14 cellular contexts compared by ENCODE assay signal in genomic region chr13:110067355-110068175, GRCh38.
"Had no signal": no experiment of that assay in that cellular context is flagged by ENCODE, and none has a peak within 500 bp of the region (broad histone marks: within the 10 kb centered on the region; RNA-seq: fewer than 3 reads in every experiment).

No MANE protein-coding gene starts in this region.

- H3K4me3 ChIP-seq: smooth muscle cell, thyroid gland, vagina had no signal

- ATAC-seq: activated CD4-positive, alpha-beta T cell treated with anti-CD3 and anti-CD28 coated beads for 36 hours; activated CD8-positive, alpha-beta T cell treated with anti-CD3 and anti-CD28 coated beads for 36 hours; activated T-cell treated with anti-CD3 and anti-CD28 coated beads, Interleukin-2, amount 50 U/mL, for 72 hours; effector memory CD8-positive, alpha-beta T cell; stimulated activated effector memory CD8-positive, alpha-beta T cell treated with anti-CD3 and anti-CD28 coated beads, Interleukin-12 subunit alpha, Interleukin-12 subunit beta, amount 100 ng/mL, for 72 hours had no signal

- H3K9me3 ChIP-seq: thyroid gland, vagina had no signal

- H3K27ac ChIP-seq: parathyroid adenoma, thyroid gland, vagina, WERI-Rb-1 had no signal

- H3K36me3 ChIP-seq: thyroid gland, vagina, WERI-Rb-1 had no signal

- H3K27me3 ChIP-seq: thyroid gland, vagina had no signal

- H3K4me1 ChIP-seq: parathyroid adenoma had no signal

- DNase-seq: activated CD4-positive, alpha-beta T cell treated with anti-CD3 and anti-CD28 coated beads for 36 hours; activated CD8-positive, alpha-beta memory T cell treated with anti-CD3 and anti-CD28 coated beads, Interleukin-2, amount 50 U/mL, for 4 hours; activated CD8-positive, alpha-beta T cell treated with anti-CD3 and anti-CD28 coated beads for 36 hours; activated naive CD8-positive, alpha-beta T cell treated with anti-CD3 and anti-CD28 coated beads, Interleukin-2, amount 10 ng/mL, durations not matched to agents 7 days and 5 days; activated T-cell treated with anti-CD3 and anti-CD28 coated beads, Interleukin-2, amount 50 U/mL, for 72 hours; effector memory CD8-positive, alpha-beta T cell; glutamatergic neuron; islet precursor cell; thyroid gland; WERI-Rb-1 had no signal

- H2AFZ ChIP-seq: parathyroid adenoma had no signal

- H3K79me2 ChIP-seq: parathyroid adenoma had no signal

- H3K9ac ChIP-seq: parathyroid adenoma had no signal

- H3K4me2 ChIP-seq: smooth muscle cell had no signal
